ENCODE assay signal across 19 cellular contexts in the genomic region with DNA sequence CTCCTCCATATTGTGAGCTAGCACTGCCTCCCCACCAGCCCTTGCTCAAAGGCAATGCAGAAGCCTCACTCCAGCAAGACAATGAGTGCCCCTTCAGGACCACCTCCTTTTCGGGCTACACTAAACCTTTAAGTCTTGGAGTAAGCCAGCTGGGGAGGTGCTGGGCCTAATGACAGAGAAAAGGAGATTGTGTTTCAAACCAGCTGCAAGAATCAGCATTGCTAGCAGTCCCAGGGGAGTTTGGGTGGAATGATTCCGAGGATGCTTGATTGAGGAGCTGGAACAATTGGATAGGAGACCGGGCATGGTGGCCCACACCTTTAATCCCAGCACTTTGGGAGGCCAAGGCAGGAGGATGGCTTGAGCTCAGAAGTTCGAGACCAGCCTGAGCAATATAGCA.
"Had no signal": no experiment of that assay in that cellular context is flagged by ENCODE, and none has a peak within 500 bp of the region (broad histone marks: within the 10 kb centered on the region; RNA-seq: fewer than 3 reads in every experiment).

No MANE protein-coding gene starts in this region.

- ATAC-seq: activated T-cell treated with anti-CD3 and anti-CD28 coated beads, Interleukin-2, amount 50 U/mL, for 4 hours; gastroesophageal sphincter; natural killer cell; psoas muscle; stimulated activated naive CD8-positive, alpha-beta T cell treated with anti-CD3 and anti-CD28 coated beads, Interleukin-15, Interleukin-2, amounts not matched to agents 100 U/mL and 50 U/mL, for 24 hours had no signal

- DNase-seq: activated CD4-positive, alpha-beta T cell treated with anti-CD3 and anti-CD28 coated beads for 4 hours; activated CD4-positive, alpha-beta T cell treated with anti-CD3 and anti-CD28 coated beads, Interleukin-2, amount 50 U/mL, for 48 hours; activated CD4-positive, CD25-positive, alpha-beta regulatory T cell; activated CD8-positive, alpha-beta memory T cell treated with anti-CD3 and anti-CD28 coated beads, Interleukin-2, amount 50 U/mL, for 48 hours; activated naive CD4-positive, alpha-beta T cell treated with Interleukin-2 at 50 U/mL for 16 hours; activated naive CD8-positive, alpha-beta T cell treated with anti-CD3 and anti-CD28 coated beads for 36 hours; activated T-cell treated with anti-CD3 and anti-CD28 coated beads, Interleukin-2, amount 50 U/mL, for 4 hours; head of caudate nucleus; hypothalamus; midbrain; natural killer cell; ovary; psoas muscle; stimulated activated CD4-positive, alpha-beta T cell treated with anti-CD3 and anti-CD28 coated beads, Interleukin-12 subunit alpha, Interleukin-12 subunit beta, amount 100 ng/mL, for 4 hours; stimulated activated CD4-positive, alpha-beta T cell treated with anti-CD3 and anti-CD28 coated beads, Interleukin-4, amount 100 ng/mL, for 4 hours; stimulated activated naive CD8-positive, alpha-beta T cell treated with anti-CD3 and anti-CD28 coated beads, Interleukin-15, Interleukin-2, amounts not matched to agents 100 U/mL and 50 U/mL, for 24 hours; T-helper 9 cell; upper lobe of left lung had no signal
